Comparison of ENCODE assay signal across 12 cellular contexts in genomic region chr13:73223372-73223781, GRCh38.
A peak's percentile ranks its signal among the peaks of the same experiment; 100 is the strongest.
DNase-seq lines count a peak whose midpoint lies in the region; ATAC-seq, FAIRE-seq and TF ChIP-seq lines count a peak whose summit lies in the region.
"Had no signal": no experiment of that assay in that cellular context is flagged by ENCODE, and none has a peak within 500 bp of the region (broad histone marks: within the 10 kb centered on the region; RNA-seq: fewer than 3 reads in every experiment).

No MANE protein-coding gene starts in this region.

- WGBS in stomach, 5 donors: 57 to 79% (median 70%) methylated on average over 5 of the region's 5 CpGs
- WGBS in mesenchymal stem cell: 85% methylated on average over 5 of the region's 5 CpGs
- WGBS in thyroid gland, 2 donors: 89% methylated on average over 5 of the region's 5 CpGs

- H2AFZ ChIP-seq in mesenchymal stem cell (ENCODE audit: low read depth, low read length) (no peak overlapping the region), neural progenitor cell (replicated peaks) (no peak overlapping the region)

- no peaks in the 10 kb centered on the region for H4K20me1 ChIP-seq in neural progenitor cell (ENCODE audit: low read depth)

- no peak overlapping the region for H4K8ac ChIP-seq in mesenchymal stem cell (ENCODE audit: low read length)

- no peak overlapping the region for H3K27ac Mint-ChIP-seq in activated CD8-positive, alpha-beta T cell treated with anti-CD3 and anti-CD28 coated beads for 36 hours
- no peak overlapping the region for H3K27ac Mint-ChIP-seq in neural progenitor cell

- H3K27me3 ChIP-seq in stomach (no peaks in the 10 kb centered on the region), mesenchymal stem cell (ENCODE audit: control insufficient read depth in 1 of 2, insufficient read depth in 1 of 2, low read length in 2 of 2) (no peaks in the 10 kb centered on the region), neural progenitor cell (no peaks in the 10 kb centered on the region), thyroid gland (no peaks in the 10 kb centered on the region)
- H3K27me3 ChIP-seq: esophagus muscularis mucosa, Peyer's patch had no signal

- TF ChIP-seq POLR2A in stomach (IDR thresholded peaks at IDR 0.05): no peak
- no peak for TF ChIP-seq POLR2A in thyroid gland (IDR thresholded peaks at IDR 0.05)

- peak; percentile 75 for FAIRE-seq in GM18507 (lab: Jason Lieb, UNC)

- H2BK5ac ChIP-seq in mesenchymal stem cell (ENCODE audit: low read depth, low read length, poor library complexity, severe bottlenecking): no peak overlapping the region

- H3K18ac ChIP-seq in mesenchymal stem cell (ENCODE audit: low read depth in 1 of 2, low read length in 2 of 2): no peak overlapping the region

- no peak for DNase-seq in GM18507 (ENCODE audit: extremely low spot score, insufficient read length, low read depth)
- DNase-seq in activated CD8-positive, alpha-beta T cell treated with anti-CD3 and anti-CD28 coated beads for 36 hours: peak; percentile 57
- no peak for DNase-seq in stomach
- DNase-seq in mesenchymal stem cell: no peak
- no peak for DNase-seq in neural progenitor cell (ENCODE audit: low spot score)
- DNase-seq in thyroid gland: no peak
- DNase-seq: activated effector memory CD4-positive, alpha-beta T cell treated with anti-CD3 and anti-CD28 coated beads, Interleukin-2, amount 50 U/mL, for 16 hours; DMS79 treated with DMSO at 0.1 percent for 48 hours; Peyer's patch had no signal

- TF ChIP-seq CTCF in activated CD8-positive, alpha-beta T cell treated with anti-CD3 and anti-CD28 coated beads for 36 hours (IDR thresholded peaks at IDR 0.05): no peak
- no peak for TF ChIP-seq CTCF in stomach (IDR thresholded peaks at IDR 0.05)
- no peak for TF ChIP-seq CTCF in neural progenitor cell (IDR thresholded peaks at IDR 0.05)
- TF ChIP-seq CTCF in thyroid gland (IDR thresholded peaks at IDR 0.05): no peak

- H3K9ac ChIP-seq in mesenchymal stem cell (ENCODE audit: low read length): no peak overlapping the region
- H3K9ac ChIP-seq in neural progenitor cell: no peak overlapping the region

- no peak overlapping the region for H2BK15ac ChIP-seq in mesenchymal stem cell (ENCODE audit: low read depth, poor library complexity, severe bottlenecking)

- no peak overlapping the region for H3K4ac ChIP-seq in mesenchymal stem cell (ENCODE audit: low read depth in 1 of 2, low read length in 2 of 2)

- H2AK5ac ChIP-seq in mesenchymal stem cell (ENCODE audit: low read length, severe bottlenecking): no peak overlapping the region

- H3K79me1 ChIP-seq in mesenchymal stem cell (replicated peaks; ENCODE audit: low read length, poor library complexity, severe bottlenecking): no peaks in the 10 kb centered on the region

- peaks cover 18% of the 10 kb centered on the region for H3K4me1 Mint-ChIP-seq in activated CD8-positive, alpha-beta T cell treated with anti-CD3 and anti-CD28 coated beads for 36 hours (ENCODE audit: low read depth)
- no peaks in the 10 kb centered on the region for H3K4me1 Mint-ChIP-seq in neural progenitor cell

- H3K36me3 ChIP-seq in stomach (no peaks in the 10 kb centered on the region), mesenchymal stem cell (ENCODE audit: control insufficient read depth in 1 of 2, insufficient read depth in 2 of 2, low read depth in 1 of 2, low read length in 2 of 2) (no peaks in the 10 kb centered on the region), neural progenitor cell (no peaks in the 10 kb centered on the region), thyroid gland (no peaks in the 10 kb centered on the region)
- H3K36me3 ChIP-seq: esophagus muscularis mucosa, Peyer's patch had no signal

- no peaks in the 10 kb centered on the region for H3K36me3 Mint-ChIP-seq in activated CD8-positive, alpha-beta T cell treated with anti-CD3 and anti-CD28 coated beads for 36 hours (ENCODE audit: low read depth)
- H3K36me3 Mint-ChIP-seq in neural progenitor cell: no peaks in the 10 kb centered on the region

- H3K23ac ChIP-seq in mesenchymal stem cell (ENCODE audit: low read length in 2 of 2): no peak overlapping the region

- H4K91ac ChIP-seq in mesenchymal stem cell (ENCODE audit: low read length): no peak overlapping the region

- H3K9me3 Mint-ChIP-seq in activated CD8-positive, alpha-beta T cell treated with anti-CD3 and anti-CD28 coated beads for 36 hours: no peaks in the 10 kb centered on the region
- H3K9me3 Mint-ChIP-seq in neural progenitor cell: no peaks in the 10 kb centered on the region

- no peaks in the 10 kb centered on the region for H3K4me1 ChIP-seq in stomach
- H3K4me1 ChIP-seq in mesenchymal stem cell (ENCODE audit: control insufficient read depth, insufficient read depth, low read depth, low read length): no peaks in the 10 kb centered on the region
- no peaks in the 10 kb centered on the region for H3K4me1 ChIP-seq in neural progenitor cell
- no peaks in the 10 kb centered on the region for H3K4me1 ChIP-seq in thyroid gland
- H3K4me1 ChIP-seq: esophagus muscularis mucosa had no signal

- H3K4me2 ChIP-seq in mesenchymal stem cell (ENCODE audit: low read length, poor library complexity, severe bottlenecking): no peak overlapping the region
- H3K4me2 ChIP-seq in neural progenitor cell: no peak overlapping the region

- H3K27me3 Mint-ChIP-seq in activated CD8-positive, alpha-beta T cell treated with anti-CD3 and anti-CD28 coated beads for 36 hours: no peaks in the 10 kb centered on the region
- peaks cover 6% of the 10 kb centered on the region for H3K27me3 Mint-ChIP-seq in neural progenitor cell (ENCODE audit: insufficient read depth, low read depth)

- CTCF ChIA-PET in activated CD8-positive, alpha-beta T cell treated with anti-CD3 and anti-CD28 coated beads for 36 hours (lab: Charles Lee): no interaction called here

- no peaks in the 10 kb centered on the region for H3K79me2 ChIP-seq in neural progenitor cell (ENCODE audit: low read depth)

- no peaks in the 10 kb centered on the region for H3K9me3 ChIP-seq in stomach
- no peaks in the 10 kb centered on the region for H3K9me3 ChIP-seq in mesenchymal stem cell (ENCODE audit: control insufficient read depth, low read length)
- no peaks in the 10 kb centered on the region for H3K9me3 ChIP-seq in neural progenitor cell (ENCODE audit: low read depth)
- no peaks in the 10 kb centered on the region for H3K9me3 ChIP-seq in thyroid gland
- H3K9me3 ChIP-seq: esophagus muscularis mucosa, Peyer's patch had no signal

- POLR2A ChIA-PET in activated CD8-positive, alpha-beta T cell treated with anti-CD3 and anti-CD28 coated beads for 36 hours (lab: Charles Lee): interaction anchor here (0.7 kb wide), 1 partner anchor 47 kb away, joined by 3 read pairs; no protein-coding TSS in a partner anchor

- no peak overlapping the region for H2BK120ac ChIP-seq in mesenchymal stem cell (ENCODE audit: low read depth, low read length)

- no peaks in the 10 kb centered on the region for H3F3A ChIP-seq in neural progenitor cell (ENCODE audit: low read depth)

- ATAC-seq in GM19455 (IDR thresholded peaks at IDR 0.05; ENCODE audit: unreplicated experiment): peak; percentile 87
- ATAC-seq in HG03066 (IDR thresholded peaks at IDR 0.05; ENCODE audit: low read depth, unreplicated experiment): peak; percentile 78
- peak; percentile 76 for ATAC-seq in activated CD8-positive, alpha-beta T cell treated with anti-CD3 and anti-CD28 coated beads for 36 hours

- H3K4me3 ChIP-seq in stomach: no peak overlapping the region
- no peak overlapping the region for H3K4me3 ChIP-seq in mesenchymal stem cell (ENCODE audit: insufficient read depth in 1 of 2, low read depth in 1 of 2, low read length in 2 of 2)
- H3K4me3 ChIP-seq in neural progenitor cell: no peak overlapping the region
- H3K4me3 ChIP-seq in thyroid gland (replicated peaks in 1 of 3): no peak overlapping the region
- H3K4me3 ChIP-seq: esophagus muscularis mucosa, Peyer's patch had no signal

- no peak overlapping the region for H2BK12ac ChIP-seq in mesenchymal stem cell (ENCODE audit: low read length in 2 of 2)

- H3K4me3 Mint-ChIP-seq in activated CD8-positive, alpha-beta T cell treated with anti-CD3 and anti-CD28 coated beads for 36 hours: no peak overlapping the region
- H3K4me3 Mint-ChIP-seq in neural progenitor cell: no peak overlapping the region

- H3K27ac ChIP-seq in stomach (no peak overlapping the region), mesenchymal stem cell (ENCODE audit: low read length, poor library complexity, severe bottlenecking) (no peak overlapping the region), neural progenitor cell (no peak overlapping the region), thyroid gland (no peak overlapping the region)
- H3K27ac ChIP-seq: esophagus muscularis mucosa, Peyer's patch had no signal

- H3K14ac ChIP-seq in mesenchymal stem cell (ENCODE audit: low read length in 2 of 2): no peak overlapping the region

- intact Hi-C loops in activated CD8-positive, alpha-beta T cell treated with anti-CD3 and anti-CD28 coated beads for 36 hours (cut with micrococcal nuclease): no loop called here
- intact Hi-C loops in stomach (cut with DNase I; ENCODE audit: low total_unique reads) (no loop called here), thyroid gland (cut with DNase I) (no loop called here)

- no peak for TF ChIP-seq EP300 in stomach (IDR thresholded peaks at IDR 0.05)
